ENCODE assay signal across 17 cellular contexts in the genomic region with DNA sequence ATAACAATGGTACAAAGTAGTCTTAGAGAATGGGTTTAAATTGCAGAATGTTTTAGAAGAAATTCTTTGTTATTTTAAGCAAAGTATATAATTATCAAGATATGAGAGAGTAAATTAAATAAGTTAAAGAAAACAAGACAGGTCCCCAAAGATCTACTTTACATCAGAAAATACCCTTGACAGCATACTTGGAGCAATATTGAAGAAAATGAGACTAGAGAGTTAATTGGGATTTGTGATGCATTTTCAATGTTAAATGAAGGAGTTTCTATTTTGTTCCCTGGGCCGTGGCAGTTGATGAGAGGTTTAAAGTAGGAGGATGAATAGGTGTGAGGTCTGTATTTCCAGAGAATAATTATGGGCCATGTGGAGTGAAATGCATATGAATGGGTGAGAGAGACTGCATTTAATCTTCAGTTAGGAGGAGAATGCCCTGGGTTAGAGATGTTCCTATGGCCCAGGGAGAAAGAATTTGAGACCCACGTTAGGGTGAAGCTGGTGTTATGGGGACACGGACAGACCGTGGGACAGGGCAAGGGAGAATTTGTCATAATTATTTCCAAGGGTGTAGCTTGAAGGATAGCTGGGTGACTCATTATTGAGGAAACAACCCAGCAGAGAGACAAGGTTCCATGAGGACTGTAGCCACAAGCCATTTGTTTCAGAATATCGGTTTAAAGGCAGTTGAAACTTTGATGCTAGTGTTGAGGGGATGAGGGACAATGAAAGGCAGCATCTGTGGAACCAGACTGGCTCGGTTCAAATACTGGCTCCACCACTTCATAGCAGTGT. TPM values are rescaled to one million over a fixed set of nuclear protein-coding genes. Genes with fewer than 3 reads are reported as not detected.
DNase-seq lines count a peak whose midpoint lies in the region; ATAC-seq and TF ChIP-seq lines count a peak whose summit lies in the region.
"Had no signal": no experiment of that assay in that cellular context is flagged by ENCODE, and none has a peak within 500 bp of the region (broad histone marks: within the 10 kb centered on the region; RNA-seq: fewer than 3 reads in every experiment).

No MANE protein-coding gene starts in this region.

- H3K9ac ChIP-seq in Loucy (ENCODE audit: low read depth, low read length, poor library complexity, severe bottlenecking), result peak overlapping the region; percentile 12

- no peak for DNase-seq in activated T-cell treated with anti-CD3 and anti-CD28 coated beads, Interleukin-2, amount 50 U/mL, for 24 hours
- DNase-seq in activated T-cell treated with anti-CD3 and anti-CD28 coated beads, Interleukin-2, amount 50 U/mL, for 72 hours, result no peak
- peak; percentile 33 for DNase-seq in brain microvascular endothelial cell
- DNase-seq in renal cortical epithelial cell (ENCODE audit: low read depth), result peak; percentile 21
- DNase-seq in mucosa of gallbladder (ENCODE audit: low spot score), result no peak
- no peak for DNase-seq in activated T-cell treated with anti-CD3 and anti-CD28 coated beads, Interleukin-2, amount 50 U/mL, for 1 hour
- DNase-seq: activated CD4-positive, alpha-beta T cell treated with anti-CD3 and anti-CD28 coated beads, Interleukin-2, amount 10 ng/mL, durations not matched to agents 7 days and 5 days; activated T-cell treated with anti-CD3 and anti-CD28 coated beads for 4 hours; CD8-positive, alpha-beta T cell; KBM-7; NCI-H1417 treated with DMSO at 0.1 percent for 48 hours; NCI-H345; nucleus accumbens; SJCRH30; transverse colon had no signal

- no peaks in the 10 kb centered on the region for H3F3A ChIP-seq in Loucy (ENCODE audit: low read depth)

- H3K27me3 ChIP-seq in Loucy (ENCODE audit: insufficient read depth, low read length, poor library complexity, severe bottlenecking) (no peaks in the 10 kb centered on the region), brain microvascular endothelial cell (replicated peaks) (no peaks in the 10 kb centered on the region)
- H3K27me3 ChIP-seq: SJCRH30, transverse colon had no signal

- H3K9me3 Mint-ChIP-seq in activated T-cell treated with anti-CD3 and anti-CD28 coated beads, Interleukin-2, amount 50 U/mL, for 24 hours, result peaks cover 4% of the 10 kb centered on the region
- H3K9me3 Mint-ChIP-seq in activated T-cell treated with anti-CD3 and anti-CD28 coated beads, Interleukin-2, amount 50 U/mL, for 72 hours, result peaks cover 0 to 3% of the 10 kb centered on the region in 2 donors
- H3K9me3 Mint-ChIP-seq: activated CD4-positive, alpha-beta T cell treated with anti-CD3 and anti-CD28 coated beads, Interleukin-2, amount 10 ng/mL, durations not matched to agents 7 days and 5 days; CD8-positive, alpha-beta T cell had no signal

- H3K4me1 Mint-ChIP-seq in activated T-cell treated with anti-CD3 and anti-CD28 coated beads, Interleukin-2, amount 50 U/mL, for 24 hours (ENCODE audit: low read depth), result peaks cover 68% of the 10 kb centered on the region
- H3K4me1 Mint-ChIP-seq in activated T-cell treated with anti-CD3 and anti-CD28 coated beads, Interleukin-2, amount 50 U/mL, for 72 hours (ENCODE audit: low read depth), result peaks cover 30% of the 10 kb centered on the region

- H3K36me3 ChIP-seq in Loucy (ENCODE audit: insufficient read depth, low read length) (no peaks in the 10 kb centered on the region; the same call in 1 of the 2 replicates), brain microvascular endothelial cell (replicated peaks) (no peaks in the 10 kb centered on the region)
- H3K36me3 ChIP-seq: transverse colon had no signal

- H4K20me1 ChIP-seq in Loucy (ENCODE audit: insufficient read depth, low read length, poor library complexity, severe bottlenecking), result peaks cover 3% of the 10 kb centered on the region

- H2AFZ ChIP-seq in Loucy (ENCODE audit: low read length), result no peak overlapping the region

- ATAC-seq in activated T-cell treated with anti-CD3 and anti-CD28 coated beads, Interleukin-2, amount 50 U/mL, for 72 hours (replicated peaks in 1 of 2), result no peak
- no peak for ATAC-seq in GM21423 (IDR thresholded peaks at IDR 0.05; ENCODE audit: unreplicated experiment)
- ATAC-seq: CD8-positive, alpha-beta T cell had no signal

- peaks cover 63% of the 10 kb centered on the region for H3K79me2 ChIP-seq in Loucy (ENCODE audit: insufficient read depth, low read length)

- H3K27me3 Mint-ChIP-seq in activated T-cell treated with anti-CD3 and anti-CD28 coated beads, Interleukin-2, amount 50 U/mL, for 24 hours, result no peaks in the 10 kb centered on the region
- H3K27me3 Mint-ChIP-seq in activated T-cell treated with anti-CD3 and anti-CD28 coated beads, Interleukin-2, amount 50 U/mL, for 72 hours (ENCODE audit: low read depth), result no peaks in the 10 kb centered on the region
- H3K27me3 Mint-ChIP-seq: activated CD4-positive, alpha-beta T cell treated with anti-CD3 and anti-CD28 coated beads, Interleukin-2, amount 10 ng/mL, durations not matched to agents 7 days and 5 days had no signal

- H3K4me2 ChIP-seq in Loucy (ENCODE audit: low read depth, low read length, poor library complexity, severe bottlenecking), result peak overlapping the region; percentile 55

- no peak overlapping the region for H3K27ac ChIP-seq in brain microvascular endothelial cell
- H3K27ac ChIP-seq: SJCRH30, transverse colon had no signal

- H3K27ac Mint-ChIP-seq in activated T-cell treated with anti-CD3 and anti-CD28 coated beads, Interleukin-2, amount 50 U/mL, for 24 hours, result peak overlapping the region; percentile 2
- H3K27ac Mint-ChIP-seq in activated T-cell treated with anti-CD3 and anti-CD28 coated beads, Interleukin-2, amount 50 U/mL, for 72 hours, result no peak overlapping the region
- H3K27ac Mint-ChIP-seq: activated CD4-positive, alpha-beta T cell treated with anti-CD3 and anti-CD28 coated beads, Interleukin-2, amount 10 ng/mL, durations not matched to agents 7 days and 5 days had no signal

- in situ Hi-C loops in brain microvascular endothelial cell (cut with HindIII; ENCODE audit: low pct_ligation_motif_present, low sequenced_read_pairs), result no loop called here

- H3K4me3 ChIP-seq in Loucy (ENCODE audit: low read length, poor library complexity, severe bottlenecking) (no peak overlapping the region), brain microvascular endothelial cell (ENCODE audit: low read depth, low read length) (no peak overlapping the region)
- H3K4me3 ChIP-seq: SJCRH30, transverse colon had no signal

- no peaks in the 10 kb centered on the region for H3K9me3 ChIP-seq in Loucy (ENCODE audit: insufficient read depth, low read depth, low read length)
- H3K9me3 ChIP-seq: SJCRH30, transverse colon had no signal

- H3K4me3 Mint-ChIP-seq in activated T-cell treated with anti-CD3 and anti-CD28 coated beads, Interleukin-2, amount 50 U/mL, for 24 hours, result no peak overlapping the region
- H3K4me3 Mint-ChIP-seq in activated T-cell treated with anti-CD3 and anti-CD28 coated beads, Interleukin-2, amount 50 U/mL, for 72 hours, result no peak overlapping the region
- H3K4me3 Mint-ChIP-seq: activated CD4-positive, alpha-beta T cell treated with anti-CD3 and anti-CD28 coated beads, Interleukin-2, amount 10 ng/mL, durations not matched to agents 7 days and 5 days; CD8-positive, alpha-beta T cell had no signal

- peaks cover 75% of the 10 kb centered on the region for H3K4me1 ChIP-seq in Loucy (ENCODE audit: insufficient read depth, low read length, poor library complexity, severe bottlenecking)
- H3K4me1 ChIP-seq: SJCRH30 had no signal

- TF ChIP-seq CTCF in Loucy (conservative IDR thresholded peaks at IDR 0.05; ENCODE audit: low read length) (no peak), brain microvascular endothelial cell (IDR thresholded peaks at IDR 0.05; ENCODE audit: low read depth, low read length, missing control alignments) (no peak)

- H3K36me3 Mint-ChIP-seq in activated T-cell treated with anti-CD3 and anti-CD28 coated beads, Interleukin-2, amount 50 U/mL, for 24 hours (ENCODE audit: low read depth), result peaks cover 67% of the 10 kb centered on the region
- H3K36me3 Mint-ChIP-seq in activated T-cell treated with anti-CD3 and anti-CD28 coated beads, Interleukin-2, amount 50 U/mL, for 72 hours (ENCODE audit: insufficient read depth in 2 of 2), result peaks cover 4 to 7% of the 10 kb centered on the region in 2 donors

- no peaks in the 10 kb centered on the region for H3K9me2 ChIP-seq in Loucy (replicated peaks; ENCODE audit: low read depth, low read length)

RNA-seq across cellular contexts. Expression of a gene that starts 22.7 kb away (rescaled TPM):
- total RNA-seq in activated T-cell treated with anti-CD3 and anti-CD28 coated beads, Interleukin-2, amount 50 U/mL, for 72 hours, result 10 to 100 TPM; 10.9 to 16.2 TPM
- total RNA-seq in renal cortical epithelial cell (39.1 and 43.6 TPM in 2 replicates), mucosa of gallbladder (152 TPM)

Comparison
In these comparisons a context has a peak if more than half of its experiments do, and no peak if none do; other contexts are left out.
1. DNase-seq: peak in brain microvascular endothelial cell (single experiment) and renal cortical epithelial cell (single experiment); none in activated T-cell treated with anti-CD3 and anti-CD28 coated beads, Interleukin-2, amount 50 U/mL, for 24 hours (single experiment), activated T-cell treated with anti-CD3 and anti-CD28 coated beads, Interleukin-2, amount 50 U/mL, for 72 hours (0 of 2), mucosa of gallbladder (single experiment) and activated T-cell treated with anti-CD3 and anti-CD28 coated beads, Interleukin-2, amount 50 U/mL, for 1 hour (single experiment).